9 cellular contexts compared by ENCODE assay signal in the genomic region with DNA sequence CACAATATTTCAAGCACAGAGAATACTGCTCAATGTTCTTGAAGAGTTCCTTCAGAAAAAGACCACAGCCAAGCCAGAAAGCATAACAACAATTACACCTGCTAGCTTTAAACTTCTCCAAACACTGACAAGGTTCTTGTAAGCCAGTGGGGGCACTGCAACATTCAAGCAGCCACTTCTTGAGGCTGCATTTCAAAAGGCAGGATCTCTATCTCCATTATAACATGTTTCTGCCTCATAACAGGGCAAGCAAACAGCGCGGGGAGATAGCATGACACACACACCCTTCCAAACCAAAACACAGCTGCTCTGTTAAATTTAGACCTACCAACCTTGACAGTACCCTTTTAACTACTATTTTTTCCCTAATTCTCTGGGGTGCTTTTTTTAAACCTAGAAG. TPM values are rescaled to one million over a fixed set of nuclear protein-coding genes. Genes with fewer than 3 reads are reported as not detected.
DNase-seq lines count a peak whose midpoint lies in the region; ATAC-seq, FAIRE-seq and TF ChIP-seq lines count a peak whose summit lies in the region.
"Had no signal": no experiment of that assay in that cellular context is flagged by ENCODE, and none has a peak within 500 bp of the region (broad histone marks: within the 10 kb centered on the region; RNA-seq: fewer than 3 reads in every experiment).

No MANE protein-coding gene starts in this region.

- H3K36me3 Mint-ChIP-seq in activated T-cell treated with anti-CD3 and anti-CD28 coated beads, Interleukin-2, amount 50 U/mL, for 4 hours (ENCODE audit: insufficient read depth) = peaks cover 14% of the 10 kb centered on the region
- peaks cover 4% of the 10 kb centered on the region for H3K36me3 Mint-ChIP-seq in activated CD4-positive, alpha-beta memory T cell treated with anti-CD3 and anti-CD28 coated beads, Interleukin-2, amount 10 ng/mL, durations not matched to agents 7 days and 5 days (ENCODE audit: low read depth)

- no peak overlapping the region for H3K4me3 ChIP-seq in H1 (ENCODE audit: extremely low read depth in 1 of 4, insufficient read depth in 2 of 4, low read depth in 3 of 4, low read length in 4 of 4)

- no peak for TF ChIP-seq POLR2A in H1 (IDR thresholded peaks at IDR 0.05; ENCODE audit: control extremely low read depth in 1 of 2, low read depth in 2 of 2, low read length in 2 of 2)

- peaks cover 9 to 89% of the 10 kb centered on the region in 2 experiments for H3K79me2 ChIP-seq in H1 (ENCODE audit: control insufficient read depth in 1 of 2, insufficient read depth in 2 of 2, low read length in 2 of 2)

- no peaks in the 10 kb centered on the region; the same call in 1 of the 2 replicates for H3K79me1 ChIP-seq in H1 (ENCODE audit: low read depth, low read length)

- TF ChIP-seq EP300 in H1 (IDR thresholded peaks at IDR 0.05; ENCODE audit: borderline replicate concordance in 1 of 2, low read depth in 2 of 2, low read length in 2 of 2) = no peak

- no peaks in the 10 kb centered on the region for H3K9me3 Mint-ChIP-seq in activated T-cell treated with anti-CD3 and anti-CD28 coated beads, Interleukin-2, amount 50 U/mL, for 4 hours
- H3K9me3 Mint-ChIP-seq in activated CD4-positive, alpha-beta memory T cell treated with anti-CD3 and anti-CD28 coated beads, Interleukin-2, amount 10 ng/mL, durations not matched to agents 7 days and 5 days = no peaks in the 10 kb centered on the region

- peak; percentile 35 for DNase-seq in DMS53 (lab: John Stamatoyannopoulos, UW)
- DNase-seq in DMS53 treated with DMSO at 0.1 percent for 48 hours (lab: John Stamatoyannopoulos, UW; ENCODE audit: unreplicated experiment) = no peak
- peak; percentile 57 for DNase-seq in NCI-H187 treated with DMSO at 0.1 percent for 48 hours (lab: John Stamatoyannopoulos, UW)
- DNase-seq in H1 (ENCODE audit: low read depth in 1 of 2, low spot score in 2 of 2) = no peak
- DNase-seq in stromal cell of bone marrow (ENCODE audit: low read depth) = peak; percentile 41
- DNase-seq in activated T-cell treated with anti-CD3 and anti-CD28 coated beads, Interleukin-2, amount 50 U/mL, for 4 hours = no peak
- no peak for DNase-seq in dedifferentiated amniotic fluid mesenchymal stem cell (ENCODE audit: extremely low spot score)
- no peak for DNase-seq in activated CD4-positive, alpha-beta memory T cell treated with anti-CD3 and anti-CD28 coated beads, Interleukin-2, amount 10 ng/mL, durations not matched to agents 7 days and 5 days

- 44% methylated on average over 2 of the region's 2 CpGs; no CpG with 5 or more reads in 1 of the 2 experiments for WGBS in H1 (ENCODE audit: extremely low coverage in 1 of 2, insufficient coverage in 1 of 2, insufficient read length in 1 of 2, insufficient replicate concordance in 2 of 2, low coverage in 1 of 2, low lambda C conversion rate in 2 of 2, missing lambda C conversion rate in 1 of 2), 2 experiments

- peak; percentile 89 for FAIRE-seq in H1 (lab: Jason Lieb, UNC)

- H3K4me1 Mint-ChIP-seq in activated T-cell treated with anti-CD3 and anti-CD28 coated beads, Interleukin-2, amount 50 U/mL, for 4 hours (ENCODE audit: low read depth) = peaks cover 22% of the 10 kb centered on the region
- H3K4me1 Mint-ChIP-seq in activated CD4-positive, alpha-beta memory T cell treated with anti-CD3 and anti-CD28 coated beads, Interleukin-2, amount 10 ng/mL, durations not matched to agents 7 days and 5 days = peaks cover 1% of the 10 kb centered on the region

- H4K5ac ChIP-seq in H1 (ENCODE audit: insufficient read length, low read depth, low read length) = no peak overlapping the region

- H3K4ac ChIP-seq in H1 (replicated peaks; ENCODE audit: insufficient read length, low read depth, low read length) = no peak overlapping the region

- TF ChIP-seq CTCF in H1 (IDR thresholded peaks at IDR 0.05; ENCODE audit: control extremely low read depth in 1 of 3, insufficient read depth in 1 of 3, low read depth in 1 of 3, low read length in 3 of 3) = peak in 2 of 3 experiments; percentile 38 to 55; a peak in 2 of 4 replicates

- H3K14ac ChIP-seq in H1 (ENCODE audit: insufficient read length) = no peak overlapping the region

- POLR2A ChIA-PET in H1 (lab: Charles Lee; ENCODE audit: partially characterized antibody) = interaction anchor here (1.2 kb wide), 1 partner anchor 11 kb away, joined by 3 read pairs; no protein-coding TSS in a partner anchor
- POLR2A ChIA-PET in activated CD4-positive, alpha-beta memory T cell treated with anti-CD3 and anti-CD28 coated beads, Interleukin-2, amount 10 ng/mL, durations not matched to agents 7 days and 5 days (lab: Charles Lee) = no interaction called here

- H2BK5ac ChIP-seq in H1 (ENCODE audit: low read depth, low read length) = no peak overlapping the region

- no peak overlapping the region for H4K91ac ChIP-seq in H1 (replicated peaks; ENCODE audit: insufficient read length, low read length)

- peaks cover 10 to 17% of the 10 kb centered on the region in 2 experiments for H4K20me1 ChIP-seq in H1 (replicated peaks in 1 of 2; ENCODE audit: control insufficient read depth in 1 of 2, insufficient read depth in 2 of 2, low read length in 2 of 2)

- no peak overlapping the region for H3K23ac ChIP-seq in H1 (ENCODE audit: insufficient read length)

- no peak overlapping the region for H3K18ac ChIP-seq in H1 (ENCODE audit: extremely low read depth, low read length)

- 0 out of 4 replicates have a peak overlapping the region, but pooled peaks of 1 of the 2 experiments have one; percentile 16 for H3K4me2 ChIP-seq in H1 (ENCODE audit: insufficient read depth in 1 of 2, low read depth in 2 of 2, low read length in 2 of 2)

- H3K9me3 ChIP-seq in H1 (ENCODE audit: insufficient read depth in 2 of 2, low read depth in 1 of 2, low read length in 1 of 2) = no peaks in the 10 kb centered on the region

- no peak overlapping the region for H2BK120ac ChIP-seq in H1 (replicated peaks; ENCODE audit: low read depth, low read length)

- no peak overlapping the region for H2BK12ac ChIP-seq in H1 (ENCODE audit: low read depth, low read length)

- H3K27ac ChIP-seq in H1 (ENCODE audit: low read depth, low read length) = no peak overlapping the region

- H3K27me3 Mint-ChIP-seq in activated T-cell treated with anti-CD3 and anti-CD28 coated beads, Interleukin-2, amount 50 U/mL, for 4 hours (ENCODE audit: low read depth) = no peaks in the 10 kb centered on the region
- no peaks in the 10 kb centered on the region for H3K27me3 Mint-ChIP-seq in activated CD4-positive, alpha-beta memory T cell treated with anti-CD3 and anti-CD28 coated beads, Interleukin-2, amount 10 ng/mL, durations not matched to agents 7 days and 5 days
- H3K27me3 Mint-ChIP-seq: activated naive CD8-positive, alpha-beta T cell had no signal

- H3K23me2 ChIP-seq in H1 (ENCODE audit: low read depth, low read length) = no peaks in the 10 kb centered on the region

- no peak for ATAC-seq in activated T-cell treated with anti-CD3 and anti-CD28 coated beads, Interleukin-2, amount 50 U/mL, for 4 hours

- no peak overlapping the region for H2AK5ac ChIP-seq in H1 (ENCODE audit: low read depth, low read length)

- H3K36me3 ChIP-seq in H1 (ENCODE audit: control insufficient read depth in 2 of 4, insufficient read depth in 4 of 4, low read length in 3 of 4) = no peaks in the 10 kb centered on the region; a peak in 1 of 8 replicates

- no peak overlapping the region for H2AFZ ChIP-seq in H1 (ENCODE audit: low read length)

- no peak overlapping the region for H4K8ac ChIP-seq in H1 (ENCODE audit: extremely low read depth, insufficient read depth, low read length)

- TF ChIP-seq RAD21 in H1 (IDR thresholded peaks at IDR 0.05 in 1 of 2, conservative IDR thresholded peaks at IDR 0.05 in 1 of 2; ENCODE audit: low read depth in 2 of 2, low read length in 2 of 2) = peak; percentile 41 to 50

- no peak overlapping the region for H3K27ac Mint-ChIP-seq in activated CD4-positive, alpha-beta memory T cell treated with anti-CD3 and anti-CD28 coated beads, Interleukin-2, amount 10 ng/mL, durations not matched to agents 7 days and 5 days
- H3K27ac Mint-ChIP-seq: activated naive CD8-positive, alpha-beta T cell had no signal

- H3K4me3 Mint-ChIP-seq in activated T-cell treated with anti-CD3 and anti-CD28 coated beads, Interleukin-2, amount 50 U/mL, for 4 hours = no peak overlapping the region
- no peak overlapping the region for H3K4me3 Mint-ChIP-seq in activated CD4-positive, alpha-beta memory T cell treated with anti-CD3 and anti-CD28 coated beads, Interleukin-2, amount 10 ng/mL, durations not matched to agents 7 days and 5 days
- H3K4me3 Mint-ChIP-seq: activated naive CD8-positive, alpha-beta T cell had no signal

- no peak overlapping the region for H3K56ac ChIP-seq in H1 (replicated peaks; ENCODE audit: insufficient read length, low read depth, low read length)

- H3K9ac ChIP-seq in H1 (replicated peaks in 1 of 4; ENCODE audit: extremely low read depth in 1 of 4, low read depth in 3 of 4, low read length in 3 of 4) = no peak overlapping the region

- H2BK15ac ChIP-seq in H1 (ENCODE audit: low read length) = no peak overlapping the region

- no peak overlapping the region for H2BK20ac ChIP-seq in H1 (ENCODE audit: low read length)

- H3K4me1 ChIP-seq in H1 (replicated peaks in 1 of 4; ENCODE audit: control insufficient read depth in 3 of 4, insufficient read depth in 4 of 4, low read length in 3 of 4) = peaks cover 0 to 8% (median 2%) of the 10 kb centered on the region in 4 experiments; a peak in 5 of 7 replicates

- H3K27me3 ChIP-seq in H1 (replicated peaks in 1 of 4; ENCODE audit: control insufficient read depth in 3 of 4, extremely low read depth in 1 of 4, insufficient read depth in 3 of 4, low read length in 3 of 4) = no peaks in the 10 kb centered on the region

- CTCF ChIA-PET in H1 (lab: Charles Lee; ENCODE audit: partially characterized antibody) = interaction anchor here (0.6 to 1.9 kb wide), 13 partner anchors 9 to 1323 kb away, joined by 3 to 7 read pairs (median 4); no protein-coding TSS in a partner anchor
- CTCF ChIA-PET in activated CD4-positive, alpha-beta memory T cell treated with anti-CD3 and anti-CD28 coated beads, Interleukin-2, amount 10 ng/mL, durations not matched to agents 7 days and 5 days (lab: Charles Lee) = interaction anchor here (0.6 to 0.8 kb wide), 2 partner anchors 41 to 730 kb away, joined by 3 to 4 read pairs; no protein-coding TSS in a partner anchor

RNA-seq across cellular contexts. Expression of a gene that starts 30.8 kb away (rescaled TPM):
- 133 and 137 TPM in 2 replicates for total RNA-seq in H1 (2021; fragmentation: NEBNext Ultra II Directional; extraction: Animal tissue kit (Norgen Biotek cat#: 25700))
- polyA plus RNA-seq in H1 (2011; rRNA removed) = 29.4 and 42.9 TPM in 2 replicates
- 84.7 TPM for polyA plus RNA-seq in H1 (2011; cell fraction: cytosol; rRNA removed)
- 34.4 TPM for polyA plus RNA-seq in H1 (2011; cell fraction: nucleus; rRNA removed)
- 114 to 144 TPM (median 122 TPM) in 4 replicates for polyA plus RNA-seq in H1 (2012, experiment 1 of 2)
- polyA plus RNA-seq in H1 (2012, experiment 2 of 2) = 29.1 TPM
- 110 TPM for polyA plus RNA-seq in H1 (2013, experiment 1 of 2)
- polyA plus RNA-seq in H1 (2013, experiment 2 of 2) = 117 TPM
- polyA minus RNA-seq in H1 (2011; rRNA and poly(A)+ RNA removed) = 75.2 and 113 TPM in 2 replicates
- polyA minus RNA-seq in H1 (2011; cell fraction: cytosol; rRNA and poly(A)+ RNA removed) = 141 TPM
- 107 TPM for polyA minus RNA-seq in H1 (2011; cell fraction: nucleus; rRNA and poly(A)+ RNA removed)
- total RNA-seq in activated T-cell treated with anti-CD3 and anti-CD28 coated beads, Interleukin-2, amount 50 U/mL, for 4 hours = 100 to 1,000 TPM in 1 of 3 donors, 10 to 100 TPM in 2; 80.7 to 101 (median 92.0) TPM
- total RNA-seq in activated CD4-positive, alpha-beta memory T cell treated with anti-CD3 and anti-CD28 coated beads, Interleukin-2, amount 10 ng/mL, durations not matched to agents 7 days and 5 days = 10 to 100 TPM; 39.0 to 41.5 TPM

Comparison
In these comparisons a context has a peak if more than half of its experiments do, and no peak if none do; other contexts are left out.
1. DNase-seq: peak in DMS53 (single experiment), NCI-H187 treated with DMSO at 0.1 percent for 48 hours (single experiment) and stromal cell of bone marrow (single experiment); none in DMS53 treated with DMSO at 0.1 percent for 48 hours (single experiment), H1 (0 of 2), activated T-cell treated with anti-CD3 and anti-CD28 coated beads, Interleukin-2, amount 50 U/mL, for 4 hours (single experiment), dedifferentiated amniotic fluid mesenchymal stem cell (single experiment) and activated CD4-positive, alpha-beta memory T cell treated with anti-CD3 and anti-CD28 coated beads, Interleukin-2, amount 10 ng/mL, durations not matched to agents 7 days and 5 days (single experiment).